ENCODE assay signal across 9 cellular contexts in genomic region chr16:79628501-79628975, GRCh38.
A peak's percentile ranks its signal among the peaks of the same experiment; 100 is the strongest.
DNase-seq lines count a peak whose midpoint lies in the region; ATAC-seq lines count a peak whose summit lies in the region.
"Had no signal": no experiment of that assay in that cellular context is flagged by ENCODE, and none has a peak within 500 bp of the region (broad histone marks: within the 10 kb centered on the region; RNA-seq: fewer than 3 reads in every experiment).

No MANE protein-coding gene starts in this region.

- peak; percentile 94 for ATAC-seq in HG03565 (IDR thresholded peaks at IDR 0.05; ENCODE audit: unreplicated experiment)
- ATAC-seq: naive thymus-derived CD8-positive, alpha-beta T cell had no signal

- peak; percentile 6 for DNase-seq in SIG-M5 treated with dmso at 0.1 percent for 504 hours (lab: John Stamatoyannopoulos, UW; ENCODE audit: unreplicated experiment)
- no peak for DNase-seq in SIG-M5 (lab: John Stamatoyannopoulos, UW)
- DNase-seq in activated T-helper 1 cell treated with Interleukin-2 at 50 U/mL for 16 hours (ENCODE audit: low read depth), result peak; percentile 22
- DNase-seq in stimulated activated CD4-positive, alpha-beta T cell treated with anti-CD3 and anti-CD28 coated beads, Interleukin-1b, Interleukin-23, amount 100 ng/mL, for 48 hours, result peak; percentile 84
- no peak for DNase-seq in NCI-H69 (lab: John Stamatoyannopoulos, UW)
- DNase-seq in AML-193 (lab: John Stamatoyannopoulos, UW), result no peak
- no peak for DNase-seq in NCI-H2081 (lab: John Stamatoyannopoulos, UW)

Comparison
In these comparisons a context has a peak if more than half of its experiments do, and no peak if none do; other contexts are left out.
1. DNase-seq: peak in SIG-M5 treated with dmso at 0.1 percent for 504 hours (single experiment), activated T-helper 1 cell treated with Interleukin-2 at 50 U/mL for 16 hours (single experiment) and stimulated activated CD4-positive, alpha-beta T cell treated with anti-CD3 and anti-CD28 coated beads, Interleukin-1b, Interleukin-23, amount 100 ng/mL, for 48 hours (single experiment); none in SIG-M5 (single experiment), NCI-H69 (single experiment), AML-193 (0 of 2) and NCI-H2081 (0 of 2).